1 cellular context compared by ENCODE assay signal in the genomic region with DNA sequence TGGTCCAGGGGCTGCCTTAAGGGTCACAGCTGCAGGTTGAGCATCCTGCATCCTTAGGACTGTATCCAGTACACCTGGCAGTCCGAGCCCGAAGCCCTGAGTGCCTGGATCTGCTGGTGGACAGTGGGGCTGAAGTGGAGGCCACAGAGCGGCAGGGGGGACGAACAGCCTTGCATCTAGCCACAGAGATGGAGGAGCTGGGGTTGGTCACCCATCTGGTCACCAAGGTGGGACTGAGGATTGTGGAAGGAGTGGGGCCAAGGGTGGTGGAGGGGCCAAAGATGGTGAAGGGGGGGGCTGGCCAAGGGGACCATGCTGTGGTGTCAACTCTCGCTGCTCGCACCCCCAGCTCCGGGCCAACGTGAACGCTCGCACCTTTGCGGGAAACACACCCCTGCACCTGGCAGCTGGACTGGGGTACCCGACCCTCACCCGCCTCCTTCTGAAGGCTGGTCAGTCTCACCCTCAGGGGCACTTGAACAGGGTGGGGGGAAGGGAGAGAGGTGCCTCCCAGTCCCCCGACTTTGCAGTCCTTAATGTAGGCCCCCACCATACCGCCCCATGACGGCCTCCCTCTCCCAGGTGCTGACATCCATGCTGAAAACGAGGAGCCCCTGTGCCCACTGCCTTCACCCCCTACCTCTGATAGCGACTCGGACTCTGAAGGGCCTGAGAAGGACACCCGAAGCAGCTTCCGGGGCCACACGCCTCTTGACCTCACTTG.
TF ChIP-seq lines count a peak whose summit lies in the region.

No MANE protein-coding gene starts in this region.

TF ChIP-seq in HCT116, 20 proteins besides CTCF, POLR2A, EP300 and RAD21:
- TF ChIP-seq, protein P1, sequence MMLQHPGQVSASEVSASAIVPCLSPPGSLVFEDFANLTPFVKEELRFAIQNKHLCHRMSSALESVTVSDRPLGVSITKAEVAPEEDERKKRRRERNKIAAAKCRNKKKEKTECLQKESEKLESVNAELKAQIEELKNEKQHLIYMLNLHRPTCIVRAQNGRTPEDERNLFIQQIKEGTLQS (IDR thresholded peaks at IDR 0.05): no peak
- no peak for TF ChIP-seq CEBPB (IDR thresholded peaks at IDR 0.05; ENCODE audit: low read depth)
- TF ChIP-seq CBX3 (IDR thresholded peaks at IDR 0.05; ENCODE audit: low read depth): no peak
- TF ChIP-seq ZFX (IDR thresholded peaks at IDR 0.05): no peak
- no peak for TF ChIP-seq SP1 (IDR thresholded peaks at IDR 0.05; ENCODE audit: low read depth)
- TF ChIP-seq, protein P2, sequence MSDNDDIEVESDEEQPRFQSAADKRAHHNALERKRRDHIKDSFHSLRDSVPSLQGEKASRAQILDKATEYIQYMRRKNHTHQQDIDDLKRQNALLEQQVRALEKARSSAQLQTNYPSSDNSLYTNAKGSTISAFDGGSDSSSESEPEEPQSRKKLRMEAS (IDR thresholded peaks at IDR 0.05): no peak
- TF ChIP-seq JUND (IDR thresholded peaks at IDR 0.05): no peak
- TF ChIP-seq FOSL1 (IDR thresholded peaks at IDR 0.05; ENCODE audit: low read depth): no peak
- TF ChIP-seq SIN3A (IDR thresholded peaks at IDR 0.05; ENCODE audit: low read depth): no peak
- no peak for TF ChIP-seq POLR2AphosphoS5 (IDR thresholded peaks at IDR 0.05; ENCODE audit: low read depth, low read length)
- TF ChIP-seq YY1 (IDR thresholded peaks at IDR 0.05; ENCODE audit: extremely low read depth, insufficient replicate concordance, low read depth, low read length): no peak
- TF ChIP-seq EGR1 (IDR thresholded peaks at IDR 0.05; ENCODE audit: low read depth): no peak
- TF ChIP-seq, protein P3, sequence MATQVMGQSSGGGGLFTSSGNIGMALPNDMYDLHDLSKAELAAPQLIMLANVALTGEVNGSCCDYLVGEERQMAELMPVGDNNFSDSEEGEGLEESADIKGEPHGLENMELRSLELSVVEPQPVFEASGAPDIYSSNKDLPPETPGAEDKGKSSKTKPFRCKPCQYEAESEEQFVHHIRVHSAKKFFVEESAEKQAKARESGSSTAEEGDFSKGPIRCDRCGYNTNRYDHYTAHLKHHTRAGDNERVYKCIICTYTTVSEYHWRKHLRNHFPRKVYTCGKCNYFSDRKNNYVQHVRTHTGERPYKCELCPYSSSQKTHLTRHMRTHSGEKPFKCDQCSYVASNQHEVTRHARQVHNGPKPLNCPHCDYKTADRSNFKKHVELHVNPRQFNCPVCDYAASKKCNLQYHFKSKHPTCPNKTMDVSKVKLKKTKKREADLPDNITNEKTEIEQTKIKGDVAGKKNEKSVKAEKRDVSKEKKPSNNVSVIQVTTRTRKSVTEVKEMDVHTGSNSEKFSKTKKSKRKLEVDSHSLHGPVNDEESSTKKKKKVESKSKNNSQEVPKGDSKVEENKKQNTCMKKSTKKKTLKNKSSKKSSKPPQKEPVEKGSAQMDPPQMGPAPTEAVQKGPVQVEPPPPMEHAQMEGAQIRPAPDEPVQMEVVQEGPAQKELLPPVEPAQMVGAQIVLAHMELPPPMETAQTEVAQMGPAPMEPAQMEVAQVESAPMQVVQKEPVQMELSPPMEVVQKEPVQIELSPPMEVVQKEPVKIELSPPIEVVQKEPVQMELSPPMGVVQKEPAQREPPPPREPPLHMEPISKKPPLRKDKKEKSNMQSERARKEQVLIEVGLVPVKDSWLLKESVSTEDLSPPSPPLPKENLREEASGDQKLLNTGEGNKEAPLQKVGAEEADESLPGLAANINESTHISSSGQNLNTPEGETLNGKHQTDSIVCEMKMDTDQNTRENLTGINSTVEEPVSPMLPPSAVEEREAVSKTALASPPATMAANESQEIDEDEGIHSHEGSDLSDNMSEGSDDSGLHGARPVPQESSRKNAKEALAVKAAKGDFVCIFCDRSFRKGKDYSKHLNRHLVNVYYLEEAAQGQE (IDR thresholded peaks at IDR 0.05; ENCODE audit: low read depth): no peak
- TF ChIP-seq EZH2phosphoT487 (IDR thresholded peaks at IDR 0.05; ENCODE audit: borderline replicate concordance): no peak
- TF ChIP-seq ZNF274 (IDR thresholded peaks at IDR 0.05; ENCODE audit: low read depth, low read length): no peak
- TF ChIP-seq, protein P4, sequence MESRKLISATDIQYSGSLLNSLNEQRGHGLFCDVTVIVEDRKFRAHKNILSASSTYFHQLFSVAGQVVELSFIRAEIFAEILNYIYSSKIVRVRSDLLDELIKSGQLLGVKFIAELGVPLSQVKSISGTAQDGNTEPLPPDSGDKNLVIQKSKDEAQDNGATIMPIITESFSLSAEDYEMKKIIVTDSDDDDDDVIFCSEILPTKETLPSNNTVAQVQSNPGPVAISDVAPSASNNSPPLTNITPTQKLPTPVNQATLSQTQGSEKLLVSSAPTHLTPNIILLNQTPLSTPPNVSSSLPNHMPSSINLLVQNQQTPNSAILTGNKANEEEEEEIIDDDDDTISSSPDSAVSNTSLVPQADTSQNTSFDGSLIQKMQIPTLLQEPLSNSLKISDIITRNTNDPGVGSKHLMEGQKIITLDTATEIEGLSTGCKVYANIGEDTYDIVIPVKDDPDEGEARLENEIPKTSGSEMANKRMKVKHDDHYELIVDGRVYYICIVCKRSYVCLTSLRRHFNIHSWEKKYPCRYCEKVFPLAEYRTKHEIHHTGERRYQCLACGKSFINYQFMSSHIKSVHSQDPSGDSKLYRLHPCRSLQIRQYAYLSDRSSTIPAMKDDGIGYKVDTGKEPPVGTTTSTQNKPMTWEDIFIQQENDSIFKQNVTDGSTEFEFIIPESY (IDR thresholded peaks at IDR 0.05; ENCODE audit: extremely low read depth, insufficient replicate concordance, low read length): no peak
- no peak for TF ChIP-seq SRF (IDR thresholded peaks at IDR 0.05; ENCODE audit: low read depth)
- no peak for TF ChIP-seq ELF1 (IDR thresholded peaks at IDR 0.05; ENCODE audit: borderline replicate concordance, low read depth)
- TF ChIP-seq EZH2 (IDR thresholded peaks at IDR 0.05): no peak
- TF ChIP-seq TCF7L2 (IDR thresholded peaks at IDR 0.05; ENCODE audit: borderline replicate concordance, extremely low read depth, insufficient read depth, insufficient read length): no peak
